Comparison of ENCODE assay signal across 12 cellular contexts in the genomic region with DNA sequence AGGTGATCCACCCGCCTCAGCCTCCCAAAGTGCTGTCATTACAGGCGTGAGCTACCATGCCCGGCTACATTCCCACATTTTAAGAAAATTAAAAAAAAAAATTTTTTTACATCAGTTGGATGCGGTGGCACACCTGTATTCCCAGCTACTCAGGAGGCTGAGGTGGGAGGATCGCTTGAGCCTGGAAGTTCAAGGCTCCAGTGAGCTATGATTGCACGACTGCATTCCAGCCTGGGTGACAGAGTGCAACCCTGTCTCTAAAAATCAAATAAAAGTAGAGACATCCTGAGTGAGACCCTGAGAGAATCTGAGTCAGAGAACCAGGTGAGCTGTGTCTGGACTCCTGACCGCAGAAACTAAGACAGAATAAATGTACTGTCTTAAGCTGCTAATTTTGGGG. TPM values are rescaled to one million over a fixed set of nuclear protein-coding genes. Genes with fewer than 3 reads are reported as not detected.
DNase-seq lines count a peak whose midpoint lies in the region; ATAC-seq and TF ChIP-seq lines count a peak whose summit lies in the region.
"Had no signal": no experiment of that assay in that cellular context is flagged by ENCODE, and none has a peak within 500 bp of the region (broad histone marks: within the 10 kb centered on the region; RNA-seq: fewer than 3 reads in every experiment).

No MANE protein-coding gene starts in this region.

- H3K4me3 Mint-ChIP-seq in activated CD4-positive, alpha-beta T cell treated with anti-CD3 and anti-CD28 coated beads, Interleukin-2, amount 10 ng/mL, durations not matched to agents 7 days and 5 days: no peak overlapping the region
- H3K4me3 Mint-ChIP-seq in CD4-positive, alpha-beta T cell: no peak overlapping the region
- no peak overlapping the region for H3K4me3 Mint-ChIP-seq in activated T-helper 1 cell treated with anti-CD3 and anti-CD28 coated beads, Interleukin-12 subunit alpha, Interleukin-12 subunit beta, Interleukin-2, Interleukin-4 antibody, amounts not matched to agents 30 ng/mL and 10 ng/mL and 1 ng/mL, durations not matched to agents 14 hours and 24 hours and 36 hours

- DNase-seq in activated CD4-positive, alpha-beta T cell treated with anti-CD3 and anti-CD28 coated beads, Interleukin-2, amount 10 ng/mL, durations not matched to agents 7 days and 5 days: no peak
- no peak for DNase-seq in activated CD4-positive, alpha-beta T cell treated with anti-CD3 and anti-CD28 coated beads, Interleukin-2, amount 50 U/mL, for 1 hour
- no peak for DNase-seq in CD4-positive, alpha-beta T cell
- no peak for DNase-seq in activated T-helper 1 cell treated with anti-CD3 and anti-CD28 coated beads, Interleukin-12 subunit alpha, Interleukin-12 subunit beta, Interleukin-2, Interleukin-4 antibody, amounts not matched to agents 30 ng/mL and 10 ng/mL and 1 ng/mL, durations not matched to agents 14 hours and 24 hours and 36 hours (ENCODE audit: low spot score)
- DNase-seq in effector memory CD4-positive, alpha-beta T cell: no peak
- DNase-seq in DMS153 (lab: John Stamatoyannopoulos, UW) (no peak), NCI-H82 treated with DMSO at 0.1 percent for 48 hours (lab: John Stamatoyannopoulos, UW; ENCODE audit: unreplicated experiment) (no peak)
- DNase-seq: HCEC 1CT, KBM-7 had no signal

- H3K4me3 ChIP-seq in OCI-LY3 (ENCODE audit: low read length): no peak overlapping the region
- H3K4me3 ChIP-seq in effector memory CD4-positive, alpha-beta T cell (ENCODE audit: insufficient read depth, low read depth, low read length, poor library complexity, severe bottlenecking): no peak overlapping the region

- H3K9me3 ChIP-seq in CD4-positive, alpha-beta T cell (ENCODE audit: control insufficient read depth, low read length): no peaks in the 10 kb centered on the region
- no peaks in the 10 kb centered on the region for H3K9me3 ChIP-seq in OCI-LY3 (ENCODE audit: insufficient read depth, low read length)
- no peaks in the 10 kb centered on the region for H3K9me3 ChIP-seq in effector memory CD4-positive, alpha-beta T cell (ENCODE audit: control insufficient read depth, low read length)

- H3K27me3 ChIP-seq in CD4-positive, alpha-beta T cell (ENCODE audit: control insufficient read depth, insufficient read depth, low read length): no peaks in the 10 kb centered on the region
- H3K27me3 ChIP-seq in OCI-LY3 (ENCODE audit: low read depth, low read length): no peaks in the 10 kb centered on the region
- no peaks in the 10 kb centered on the region for H3K27me3 ChIP-seq in effector memory CD4-positive, alpha-beta T cell (replicated peaks; ENCODE audit: control insufficient read depth, insufficient read depth, low read length, poor library complexity, severe bottlenecking)

- no peaks in the 10 kb centered on the region for H3K27me3 Mint-ChIP-seq in activated CD4-positive, alpha-beta T cell treated with anti-CD3 and anti-CD28 coated beads, Interleukin-2, amount 10 ng/mL, durations not matched to agents 7 days and 5 days
- H3K27me3 Mint-ChIP-seq in CD4-positive, alpha-beta T cell: no peaks in the 10 kb centered on the region
- H3K27me3 Mint-ChIP-seq in activated T-helper 1 cell treated with anti-CD3 and anti-CD28 coated beads, Interleukin-12 subunit alpha, Interleukin-12 subunit beta, Interleukin-2, Interleukin-4 antibody, amounts not matched to agents 30 ng/mL and 10 ng/mL and 1 ng/mL, durations not matched to agents 14 hours and 24 hours and 36 hours (ENCODE audit: insufficient read depth): no peaks in the 10 kb centered on the region

- H3K79me2 ChIP-seq in OCI-LY3 (ENCODE audit: low read length): no peaks in the 10 kb centered on the region

- no peaks in the 10 kb centered on the region for H4K20me1 ChIP-seq in OCI-LY3 (ENCODE audit: insufficient read depth, low read length)

- H3K9me3 Mint-ChIP-seq in activated CD4-positive, alpha-beta T cell treated with anti-CD3 and anti-CD28 coated beads, Interleukin-2, amount 10 ng/mL, durations not matched to agents 7 days and 5 days: no peaks in the 10 kb centered on the region
- H3K9me3 Mint-ChIP-seq in CD4-positive, alpha-beta T cell: no peaks in the 10 kb centered on the region
- no peaks in the 10 kb centered on the region for H3K9me3 Mint-ChIP-seq in activated T-helper 1 cell treated with anti-CD3 and anti-CD28 coated beads, Interleukin-12 subunit alpha, Interleukin-12 subunit beta, Interleukin-2, Interleukin-4 antibody, amounts not matched to agents 30 ng/mL and 10 ng/mL and 1 ng/mL, durations not matched to agents 14 hours and 24 hours and 36 hours

- ATAC-seq in CD4-positive, alpha-beta T cell (ENCODE audit: poor library complexity): no peak

- H3K27ac Mint-ChIP-seq in activated CD4-positive, alpha-beta T cell treated with anti-CD3 and anti-CD28 coated beads, Interleukin-2, amount 10 ng/mL, durations not matched to agents 7 days and 5 days: peak overlapping the region; percentile 89
- peak overlapping the region; percentile 76 for H3K27ac Mint-ChIP-seq in CD4-positive, alpha-beta T cell
- H3K27ac Mint-ChIP-seq in activated T-helper 1 cell treated with anti-CD3 and anti-CD28 coated beads, Interleukin-12 subunit alpha, Interleukin-12 subunit beta, Interleukin-2, Interleukin-4 antibody, amounts not matched to agents 30 ng/mL and 10 ng/mL and 1 ng/mL, durations not matched to agents 14 hours and 24 hours and 36 hours: peak overlapping the region; percentile 93

- no peak for TF ChIP-seq CTCF in CD4-positive, alpha-beta T cell (IDR thresholded peaks at IDR 0.05)
- TF ChIP-seq CTCF in OCI-LY3 (IDR thresholded peaks at IDR 0.05; ENCODE audit: low read depth, low read length): no peak

- CTCF ChIA-PET in activated CD4-positive, alpha-beta T cell treated with anti-CD3 and anti-CD28 coated beads, Interleukin-2, amount 10 ng/mL, durations not matched to agents 7 days and 5 days (lab: Charles Lee): interaction anchor here (0.6 to 14.4 kb wide), 18 partner anchors 8 to 443 kb away, joined by 3 to 482 read pairs (median 6); a partner anchor contains a TSS
- CTCF ChIA-PET in CD4-positive, alpha-beta T cell (lab: Charles Lee): interaction anchor here (1.0 to 8.7 kb wide), 7 partner anchors 15 to 295 kb away, joined by 3 to 205 read pairs (median 15); a partner anchor contains a TSS

- H3K36me3 ChIP-seq in OCI-LY3 (replicated peaks; ENCODE audit: low read depth, low read length): no peaks in the 10 kb centered on the region
- no peaks in the 10 kb centered on the region for H3K36me3 ChIP-seq in effector memory CD4-positive, alpha-beta T cell (ENCODE audit: control insufficient read depth, insufficient read depth, low read length)

- POLR2A ChIA-PET in activated CD4-positive, alpha-beta T cell treated with anti-CD3 and anti-CD28 coated beads, Interleukin-2, amount 10 ng/mL, durations not matched to agents 7 days and 5 days (lab: Charles Lee): interaction anchor here (0.6 to 2.3 kb wide), 4 partner anchors 32 to 187 kb away, joined by 4 to 22 read pairs (median 9); no protein-coding TSS in a partner anchor
- POLR2A ChIA-PET in CD4-positive, alpha-beta T cell (lab: Charles Lee): interaction anchor here (1.2 to 5.2 kb wide), 8 partner anchors 21 to 308 kb away, joined by 3 to 57 read pairs (median 12); a partner anchor contains a TSS

- H3K4me2 ChIP-seq in OCI-LY3 (ENCODE audit: low read length): peak overlapping the region; percentile 14

- peaks cover 68% of the 10 kb centered on the region for H3K4me1 Mint-ChIP-seq in activated CD4-positive, alpha-beta T cell treated with anti-CD3 and anti-CD28 coated beads, Interleukin-2, amount 10 ng/mL, durations not matched to agents 7 days and 5 days
- H3K4me1 Mint-ChIP-seq in CD4-positive, alpha-beta T cell (ENCODE audit: low read depth): peaks cover 42% of the 10 kb centered on the region
- H3K4me1 Mint-ChIP-seq in activated T-helper 1 cell treated with anti-CD3 and anti-CD28 coated beads, Interleukin-12 subunit alpha, Interleukin-12 subunit beta, Interleukin-2, Interleukin-4 antibody, amounts not matched to agents 30 ng/mL and 10 ng/mL and 1 ng/mL, durations not matched to agents 14 hours and 24 hours and 36 hours (ENCODE audit: low read depth): peaks cover 53% of the 10 kb centered on the region

- peak overlapping the region; percentile 7; the same call in 1 of the 2 replicates for H3K9ac ChIP-seq in OCI-LY3 (ENCODE audit: low read length)

- H2AFZ ChIP-seq in OCI-LY3 (ENCODE audit: low read depth, low read length): no peak overlapping the region

- intact Hi-C loops in CD4-positive, alpha-beta T cell (cut with DNase I, micrococcal nuclease): loop anchor here (1.0 to 2.0 kb wide), 3 partner anchors 25 to 442 kb away; no protein-coding TSS in a partner anchor
- intact Hi-C loops in activated T-helper 1 cell treated with anti-CD3 and anti-CD28 coated beads, Interleukin-12 subunit alpha, Interleukin-12 subunit beta, Interleukin-2, Interleukin-4 antibody, amounts not matched to agents 30 ng/mL and 10 ng/mL and 1 ng/mL, durations not matched to agents 14 hours and 24 hours and 36 hours (cut with micrococcal nuclease): loop anchor here (2.0 to 5.0 kb wide), 2 partner anchors 180 to 451 kb away; no protein-coding TSS in a partner anchor

- H3K27ac ChIP-seq in CD4-positive, alpha-beta T cell (ENCODE audit: low read depth, low read length): no peak overlapping the region
- H3K27ac ChIP-seq in OCI-LY3 (ENCODE audit: low read length): 0 out of 2 replicates have a peak overlapping the region, but pooled peaks have one; percentile 22
- H3K27ac ChIP-seq in effector memory CD4-positive, alpha-beta T cell (ENCODE audit: insufficient read depth, low read length, poor library complexity, severe bottlenecking): no peak overlapping the region
- H3K27ac ChIP-seq: HL-60, RWPE1 had no signal

- H3K36me3 Mint-ChIP-seq in activated CD4-positive, alpha-beta T cell treated with anti-CD3 and anti-CD28 coated beads, Interleukin-2, amount 10 ng/mL, durations not matched to agents 7 days and 5 days (ENCODE audit: low read depth): peaks cover 6% of the 10 kb centered on the region
- H3K36me3 Mint-ChIP-seq in CD4-positive, alpha-beta T cell (ENCODE audit: low read depth): no peaks in the 10 kb centered on the region
- H3K36me3 Mint-ChIP-seq in activated T-helper 1 cell treated with anti-CD3 and anti-CD28 coated beads, Interleukin-12 subunit alpha, Interleukin-12 subunit beta, Interleukin-2, Interleukin-4 antibody, amounts not matched to agents 30 ng/mL and 10 ng/mL and 1 ng/mL, durations not matched to agents 14 hours and 24 hours and 36 hours (ENCODE audit: low read depth): peaks cover 5% of the 10 kb centered on the region

- peaks cover 66% of the 10 kb centered on the region for H3K4me1 ChIP-seq in OCI-LY3 (ENCODE audit: low read length)
- H3K4me1 ChIP-seq in effector memory CD4-positive, alpha-beta T cell (ENCODE audit: control insufficient read depth, insufficient read depth, low read length, poor library complexity, severe bottlenecking): peaks cover 21% of the 10 kb centered on the region

RNA-seq across cellular contexts. Expression of a gene that starts 38.8 kb away (rescaled TPM):
- 100 to 1,000 TPM; 393 to 412 TPM for total RNA-seq in activated CD4-positive, alpha-beta T cell treated with anti-CD3 and anti-CD28 coated beads, Interleukin-2, amount 10 ng/mL, durations not matched to agents 7 days and 5 days
- 100 to 1,000 TPM; 175 to 183 TPM for total RNA-seq in CD4-positive, alpha-beta T cell
- total RNA-seq in activated T-helper 1 cell treated with anti-CD3 and anti-CD28 coated beads, Interleukin-12 subunit alpha, Interleukin-12 subunit beta, Interleukin-2, Interleukin-4 antibody, amounts not matched to agents 30 ng/mL and 10 ng/mL and 1 ng/mL, durations not matched to agents 14 hours and 24 hours and 36 hours: 182 and 192 TPM in 2 replicates

RNA-seq across cellular contexts. Expression of a gene that starts 48.8 kb away (rescaled TPM):
- total RNA-seq in activated CD4-positive, alpha-beta T cell treated with anti-CD3 and anti-CD28 coated beads, Interleukin-2, amount 10 ng/mL, durations not matched to agents 7 days and 5 days: 10 to 100 TPM; 15.3 to 16.6 TPM
- 1 to 10 TPM; 5.9 to 6.6 TPM for total RNA-seq in CD4-positive, alpha-beta T cell
- total RNA-seq in activated T-helper 1 cell treated with anti-CD3 and anti-CD28 coated beads, Interleukin-12 subunit alpha, Interleukin-12 subunit beta, Interleukin-2, Interleukin-4 antibody, amounts not matched to agents 30 ng/mL and 10 ng/mL and 1 ng/mL, durations not matched to agents 14 hours and 24 hours and 36 hours: 20.8 and 21.2 TPM in 2 replicates

RNA-seq across cellular contexts. Expression of a gene that starts 49.2 kb away (rescaled TPM):
- total RNA-seq in activated CD4-positive, alpha-beta T cell treated with anti-CD3 and anti-CD28 coated beads, Interleukin-2, amount 10 ng/mL, durations not matched to agents 7 days and 5 days: 1 to 10 TPM in 1 of 2 experiments, under 1 TPM in 1; 0.92 to 1.3 TPM
- under 1 TPM; 0.41 to 0.47 TPM for total RNA-seq in CD4-positive, alpha-beta T cell
- 7.7 and 9.9 TPM in 2 replicates for total RNA-seq in activated T-helper 1 cell treated with anti-CD3 and anti-CD28 coated beads, Interleukin-12 subunit alpha, Interleukin-12 subunit beta, Interleukin-2, Interleukin-4 antibody, amounts not matched to agents 30 ng/mL and 10 ng/mL and 1 ng/mL, durations not matched to agents 14 hours and 24 hours and 36 hours
